8 cellular contexts compared by ENCODE assay signal in genomic region chr10:63217120-63217605, GRCh38.
A peak's percentile ranks its signal among the peaks of the same experiment; 100 is the strongest.
DNase-seq lines count a peak whose midpoint lies in the region; ATAC-seq and TF ChIP-seq lines count a peak whose summit lies in the region.

No MANE protein-coding gene starts in this region.

- no peaks in the 10 kb centered on the region for H3K27me3 Mint-ChIP-seq in nephron progenitor cell (ENCODE audit: low read depth, poor library complexity)

- peaks cover 54% of the 10 kb centered on the region for H3K4me1 ChIP-seq in Karpas-422 (ENCODE audit: low read length)

- 0 out of 2 replicates have a peak, but pooled peaks cover 3% of the 10 kb centered on the region for H4K20me1 ChIP-seq in Karpas-422 (ENCODE audit: insufficient read depth, low read depth, low read length)

- H3K36me3 ChIP-seq in Karpas-422 (ENCODE audit: insufficient read depth, low read length) = peaks cover 32% of the 10 kb centered on the region
- H3K36me3 ChIP-seq in H7 (replicated peaks; ENCODE audit: control insufficient read depth, insufficient read depth, low read length) = peaks cover 22% of the 10 kb centered on the region

- H3K36me3 Mint-ChIP-seq in nephron progenitor cell (ENCODE audit: low read depth) = peaks cover 60% of the 10 kb centered on the region

- no peaks in the 10 kb centered on the region for H3K9me3 ChIP-seq in Karpas-422 (ENCODE audit: low read length)

- DNase-seq in stimulated activated CD4-positive, alpha-beta T cell treated with anti-CD3 and anti-CD28 coated beads, Interleukin-4, amount 100 ng/mL, for 24 hours = peak; percentile 18
- no peak for DNase-seq in stimulated activated CD4-positive, alpha-beta T cell treated with anti-CD3 and anti-CD28 coated beads, Interleukin-12 subunit alpha, Interleukin-12 subunit beta, amount 100 ng/mL, for 4 hours
- DNase-seq in Karpas-422 (peak; percentile 81), SW480 (ENCODE audit: low spot score) (peak; percentile 65), nephron progenitor cell (no peak), H7 (no peak)

- no peak overlapping the region for H3K9ac ChIP-seq in Karpas-422 (ENCODE audit: low read length)

- H3K4me2 ChIP-seq in Karpas-422 (ENCODE audit: low read depth, low read length, poor library complexity, severe bottlenecking) = peak overlapping the region; percentile 28

- ATAC-seq in GM21786 (IDR thresholded peaks at IDR 0.05; ENCODE audit: unreplicated experiment) (peak; percentile 79), esophagus mucosa (peak; percentile 71)

- no peaks in the 10 kb centered on the region for H3K9me2 ChIP-seq in Karpas-422 (replicated peaks; ENCODE audit: insufficient read depth, low read length)

- no peaks in the 10 kb centered on the region for H3K9me3 Mint-ChIP-seq in nephron progenitor cell

- H3K27ac Mint-ChIP-seq in nephron progenitor cell = no peak overlapping the region

- H3K27ac ChIP-seq in Karpas-422 (ENCODE audit: low read length) = peak overlapping the region; percentile 42

- no peak overlapping the region for H3K4me3 ChIP-seq in Karpas-422 (ENCODE audit: low read length)
- no peak overlapping the region for H3K4me3 ChIP-seq in H7 (ENCODE audit: insufficient read depth, low read depth, low read length)

- H2AFZ ChIP-seq in Karpas-422 (ENCODE audit: low read length) = no peak overlapping the region

- peak; percentile 57 for TF ChIP-seq CTCF in nephron progenitor cell (IDR thresholded peaks at IDR 0.05)

- H3K4me1 Mint-ChIP-seq in nephron progenitor cell = peaks cover 12% of the 10 kb centered on the region

- peaks cover 88% of the 10 kb centered on the region for H3K79me2 ChIP-seq in Karpas-422 (ENCODE audit: low read length)

- H3K27me3 ChIP-seq in Karpas-422 (ENCODE audit: low read length) (no peaks in the 10 kb centered on the region), H7 (ENCODE audit: control insufficient read depth, insufficient read depth, low read length) (no peaks in the 10 kb centered on the region)

- no peak overlapping the region for H3K4me3 Mint-ChIP-seq in nephron progenitor cell

Comparison
In these comparisons a context has a peak if more than half of its experiments do, and no peak if none do; other contexts are left out.
1. DNase-seq: peak in stimulated activated CD4-positive, alpha-beta T cell treated with anti-CD3 and anti-CD28 coated beads, Interleukin-4, amount 100 ng/mL, for 24 hours (single experiment), Karpas-422 (single experiment) and SW480 (single experiment); none in stimulated activated CD4-positive, alpha-beta T cell treated with anti-CD3 and anti-CD28 coated beads, Interleukin-12 subunit alpha, Interleukin-12 subunit beta, amount 100 ng/mL, for 4 hours (single experiment), nephron progenitor cell (single experiment) and H7 (single experiment).